Comparison of ENCODE assay signal across 1 cellular context in genomic region chr2:108417254-108417653, GRCh38.
TF ChIP-seq lines count a peak whose summit lies in the region.

No MANE protein-coding gene starts in this region.

TF ChIP-seq in GM23338, 12 proteins besides CTCF, POLR2A, EP300 and RAD21 (continued from another document):
- no peak for TF ChIP-seq ETS1 (IDR thresholded peaks at IDR 0.05)
- TF ChIP-seq JUNB (IDR thresholded peaks at IDR 0.05; ENCODE audit: unreplicated experiment), result no peak
- TF ChIP-seq EZH2phosphoT487 (IDR thresholded peaks at IDR 0.05; ENCODE audit: unreplicated experiment), result no peak
TF ChIP-seq in GM23338: peak in this region for 0.
